Comparison of ENCODE assay signal across 9 cellular contexts in genomic region chr3:69081583-69082262, GRCh38. TPM values are rescaled to one million over a fixed set of nuclear protein-coding genes. Genes with fewer than 3 reads are reported as not detected.
A peak's percentile ranks its signal among the peaks of the same experiment; 100 is the strongest.
DNase-seq lines count a peak whose midpoint lies in the region; ATAC-seq and TF ChIP-seq lines count a peak whose summit lies in the region.
"Had no signal": no experiment of that assay in that cellular context is flagged by ENCODE, and none has a peak within 500 bp of the region (broad histone marks: within the 10 kb centered on the region; RNA-seq: fewer than 3 reads in every experiment).

No MANE protein-coding gene starts in this region.

- H3K4me1 ChIP-seq in DND-41 (ENCODE audit: insufficient read depth, low read length) (peaks cover 75% of the 10 kb centered on the region), Loucy (ENCODE audit: insufficient read depth, low read length, poor library complexity, severe bottlenecking) (peaks cover 66% of the 10 kb centered on the region), osteoblast (ENCODE audit: insufficient read depth, low read length) (peaks cover 58% of the 10 kb centered on the region)

- H3K9me3 ChIP-seq in DND-41 (ENCODE audit: insufficient read depth, low read length, severe bottlenecking) (no peaks in the 10 kb centered on the region), Loucy (ENCODE audit: insufficient read depth, low read depth, low read length) (no peaks in the 10 kb centered on the region), osteoblast (ENCODE audit: low read depth, low read length) (no peaks in the 10 kb centered on the region), MG63 (no peaks in the 10 kb centered on the region)
- H3K9me3 ChIP-seq: sigmoid colon had no signal

- H3K9ac ChIP-seq in DND-41 (ENCODE audit: low read depth, low read length): no peak overlapping the region
- H3K9ac ChIP-seq in Loucy (ENCODE audit: low read depth, low read length, poor library complexity, severe bottlenecking): peak overlapping the region; percentile 97

- H3F3A ChIP-seq in Loucy (ENCODE audit: low read depth): peaks cover 9% of the 10 kb centered on the region; the same call in 1 of the 2 replicates

- no peaks in the 10 kb centered on the region for H3K9me2 ChIP-seq in Loucy (replicated peaks; ENCODE audit: low read depth, low read length)

- no peak overlapping the region for H3K4me3 ChIP-seq in DND-41 (ENCODE audit: low read depth in 1 of 2, low read length in 2 of 2)
- peak overlapping the region; percentile 98 for H3K4me3 ChIP-seq in Loucy (ENCODE audit: low read length, poor library complexity, severe bottlenecking)
- no peak overlapping the region for H3K4me3 ChIP-seq in osteoblast (ENCODE audit: insufficient read depth, low read length)
- no peak overlapping the region for H3K4me3 ChIP-seq in MG63
- H3K4me3 ChIP-seq: sigmoid colon had no signal

- H2AFZ ChIP-seq in DND-41 (ENCODE audit: low read depth, low read length) (no peak overlapping the region), Loucy (ENCODE audit: low read length) (no peak overlapping the region), osteoblast (ENCODE audit: low read length) (no peak overlapping the region)

- H3K27me3 ChIP-seq in DND-41 (ENCODE audit: insufficient read depth, low read length, poor library complexity) (no peaks in the 10 kb centered on the region), Loucy (ENCODE audit: insufficient read depth, low read length, poor library complexity, severe bottlenecking) (no peaks in the 10 kb centered on the region), osteoblast (ENCODE audit: insufficient read depth, low read length) (no peaks in the 10 kb centered on the region), MG63 (no peaks in the 10 kb centered on the region)
- H3K27me3 ChIP-seq: sigmoid colon had no signal

- TF ChIP-seq CTCF in DND-41 (IDR thresholded peaks at IDR 0.05; ENCODE audit: borderline replicate concordance, extremely low read depth, low read length, poor library complexity, severe bottlenecking) (no peak), Loucy (conservative IDR thresholded peaks at IDR 0.05; ENCODE audit: low read length) (no peak), osteoblast (IDR thresholded peaks at IDR 0.05; ENCODE audit: extremely low read depth, low read depth, low read length) (no peak)

- H4K20me1 ChIP-seq in DND-41 (ENCODE audit: insufficient read depth, low read length) (no peaks in the 10 kb centered on the region), Loucy (ENCODE audit: insufficient read depth, low read length, poor library complexity, severe bottlenecking) (peaks cover 25% of the 10 kb centered on the region), osteoblast (ENCODE audit: insufficient read depth, low read length) (peaks cover 7% of the 10 kb centered on the region)

- DNase-seq in DND-41 (no peak), astrocyte of the hippocampus (ENCODE audit: low read depth, low spot score) (peak; percentile 51), osteoblast (ENCODE audit: insufficient read length, low spot score, missing footprints) (peak; percentile 9), MG63 (no peak)
- DNase-seq in activated effector memory CD4-positive, alpha-beta T cell treated with Interleukin-2 at 50 U/mL for 16 hours: no peak
- DNase-seq: sigmoid colon had no signal

- no peak for ATAC-seq in DND-41 (ENCODE audit: insufficient read depth, low read depth)
- no peak for ATAC-seq in esophagus mucosa
- ATAC-seq in HG02610 (IDR thresholded peaks at IDR 0.05; ENCODE audit: unreplicated experiment): no peak

- no peak overlapping the region for H3K4me2 ChIP-seq in DND-41 (ENCODE audit: insufficient read depth, low read length)
- peak overlapping the region; percentile 88 for H3K4me2 ChIP-seq in Loucy (ENCODE audit: low read depth, low read length, poor library complexity, severe bottlenecking)
- H3K4me2 ChIP-seq in osteoblast (ENCODE audit: insufficient read depth, low read length): peak overlapping the region; percentile 18

- peaks cover 64% of the 10 kb centered on the region for H3K79me2 ChIP-seq in DND-41 (ENCODE audit: insufficient read depth, low read length)
- peaks cover 60% of the 10 kb centered on the region for H3K79me2 ChIP-seq in Loucy (ENCODE audit: insufficient read depth, low read length)
- H3K79me2 ChIP-seq in osteoblast (ENCODE audit: insufficient read depth, low read length): peaks cover 43% of the 10 kb centered on the region

- H3K36me3 ChIP-seq in DND-41 (ENCODE audit: insufficient read depth, low read length): peaks cover 1% of the 10 kb centered on the region; the same call in 1 of the 2 replicates
- no peaks in the 10 kb centered on the region for H3K36me3 ChIP-seq in Loucy (ENCODE audit: insufficient read depth, low read length)
- no peaks in the 10 kb centered on the region for H3K36me3 ChIP-seq in osteoblast (ENCODE audit: insufficient read depth, low read length)
- peaks cover 3% of the 10 kb centered on the region; the same call in 1 of the 2 replicates for H3K36me3 ChIP-seq in MG63

- H3K27ac ChIP-seq in DND-41 (ENCODE audit: low read length) (peak overlapping the region; percentile 19; the same call in 1 of the 2 replicates), osteoblast (ENCODE audit: low read depth, low read length) (no peak overlapping the region)

RNA-seq across cellular contexts. Expression of gene UBA3, which starts 1.6 kb away (rescaled TPM):
- total RNA-seq in osteoblast: 77.1 and 78.1 TPM in 2 replicates
- 47.8 TPM for total RNA-seq in esophagus mucosa
- 47.2 and 47.4 TPM in 2 replicates for total RNA-seq in MG63 (2014; rRNA removed; shearing (Covaris generic); ENCODE audit: low replicate concordance)

RNA-seq across cellular contexts. Expression of gene ARL6IP5, which starts 3.0 kb away (rescaled TPM):
- total RNA-seq in osteoblast: 91.2 and 99.9 TPM in 2 replicates
- total RNA-seq in esophagus mucosa: 36.4 TPM
- total RNA-seq in MG63 (2014; rRNA removed; shearing (Covaris generic); ENCODE audit: low replicate concordance): 48.3 and 67.5 TPM in 2 replicates

RNA-seq across cellular contexts. Expression of gene TMF1, which starts 29.6 kb away (rescaled TPM):
- 44.5 and 45.6 TPM in 2 replicates for total RNA-seq in osteoblast
- total RNA-seq in esophagus mucosa: 16.0 TPM
- 2.7 and 4.2 TPM in 2 replicates for total RNA-seq in MG63 (2014; rRNA removed; shearing (Covaris generic); ENCODE audit: low replicate concordance)

RNA-seq across cellular contexts. Expression of gene LMOD3, which starts 40.7 kb away (rescaled TPM):
- not detected in 2 replicates for total RNA-seq in osteoblast
- total RNA-seq in esophagus mucosa: not detected
- not detected in 2 replicates for total RNA-seq in MG63 (2014; rRNA removed; shearing (Covaris generic); ENCODE audit: low replicate concordance)
- total RNA-seq: sigmoid colon had no signal

Comparison
In these comparisons a context has a peak if more than half of its experiments do, and no peak if none do; other contexts are left out.
1. DNase-seq: peak in astrocyte of the hippocampus (single experiment) and osteoblast (single experiment); none in DND-41 (single experiment), MG63 (single experiment) and activated effector memory CD4-positive, alpha-beta T cell treated with Interleukin-2 at 50 U/mL for 16 hours (single experiment).